Comparison of ENCODE assay signal across 29 cellular contexts in genomic region chr3:90102146-90102545, GRCh38.
"Had no signal": no experiment of that assay in that cellular context is flagged by ENCODE, and none has a peak within 500 bp of the region (broad histone marks: within the 10 kb centered on the region; RNA-seq: fewer than 3 reads in every experiment).

No MANE protein-coding gene starts in this region.

- FAIRE-seq: RCC 7860 had no signal

- DNase-seq: Kasumi-1, KG1, MG63, NCI-H1048, NCI-H1092 treated with DMSO at 0.1 percent for 48 hours, NCI-H1105 treated with DMSO at 0.1 percent for 48 hours, NCI-H1436, NCI-H1694 treated with DMSO at 0.1 percent for 48 hours, NCI-H187 treated with DMSO at 0.1 percent for 48 hours, NCI-H2029, NCI-H2081, NCI-H2171 treated with DMSO at 0.1 percent for 48 hours, NCI-H2227 treated with DMSO at 0.1 percent for 48 hours, NCI-H345, NCI-H446, NCI-H510A treated with DMSO at 0.1 percent for 48 hours, NCI-H524 treated with DMSO at 0.1 percent for 48 hours, NCI-H526 treated with DMSO at 0.1 percent for 48 hours, NCI-H774, PC-9, SHP77, SIG-M5, SJCRH30 had no signal

- H3K9me3 ChIP-seq: MG63, SJCRH30 had no signal

- ATAC-seq: Panc1, Right ventricle myocardium inferior, SK-N-SH treated with all-trans-retinoic acid at 6 μM for 48 hours had no signal

- H3K4me3 ChIP-seq: MG63, PC-9, SJCRH30, SK-N-MC had no signal

- H3K27ac ChIP-seq: PC-9, RWPE1, SJCRH30, SK-N-MC had no signal

- H3K36me3 ChIP-seq: MG63, SJCRH30 had no signal

- H3K4me1 ChIP-seq: SJCRH30 had no signal

- H3K27me3 ChIP-seq: MG63, SJCRH30 had no signal
